14 cellular contexts compared by ENCODE assay signal in genomic region chr3:21826416-21826815, GRCh38.
"Had no signal": no experiment of that assay in that cellular context is flagged by ENCODE, and none has a peak within 500 bp of the region (broad histone marks: within the 10 kb centered on the region; RNA-seq: fewer than 3 reads in every experiment).

No MANE protein-coding gene starts in this region.

- H3K4me3 ChIP-seq: breast epithelium, tibial artery, vagina had no signal

- H3K4me1 ChIP-seq: breast epithelium, parathyroid adenoma, vagina had no signal

- H3K27me3 Mint-ChIP-seq: naive B cell had no signal

- H3K4me1 Mint-ChIP-seq: naive B cell had no signal

- ATAC-seq: activated naive CD4-positive, alpha-beta T cell treated with anti-CD3 and anti-CD28 coated beads, Interleukin-2, amount 50 U/mL, for 72 hours; activated T-cell treated with anti-CD3 and anti-CD28 coated beads, Interleukin-2, amount 50 U/mL, for 4 hours had no signal

- H3K27me3 ChIP-seq: breast epithelium, tibial artery, vagina had no signal

- H3K36me3 Mint-ChIP-seq: naive B cell had no signal

- H3K27ac Mint-ChIP-seq: activated naive CD4-positive, alpha-beta T cell treated with anti-CD3 and anti-CD28 coated beads, Interleukin-2, amount 50 U/mL, for 72 hours; naive B cell; T-helper 1 cell treated with Interleukin-12 subunit alpha and Interleukin-12 subunit beta and Interleukin-4 antibody, amounts not matched to agents 30 μg/mL and 1 μg/mL, for 36 hours had no signal

- DNase-seq: activated CD4-positive, alpha-beta T cell treated with anti-CD3 and anti-CD28 coated beads, Interleukin-2, amount 50 U/mL, for 4 hours; activated effector memory CD4-positive, alpha-beta T cell treated with anti-CD3 and anti-CD28 coated beads, Interleukin-2, amount 50 U/mL, for 16 hours; activated T-cell treated with anti-CD3 and anti-CD28 coated beads, Interleukin-2, amount 50 U/mL, for 4 hours; amniotic stem cell; kidney; naive B cell; tibial artery had no signal

- H3K79me2 ChIP-seq: parathyroid adenoma had no signal

- FAIRE-seq: endothelial cell of umbilical vein, frontal cortex, kidney had no signal

- H3K4me3 Mint-ChIP-seq: activated T-cell treated with anti-CD3 and anti-CD28 coated beads, Interleukin-2, amount 50 U/mL, for 4 hours; naive B cell; T-helper 1 cell treated with Interleukin-12 subunit alpha and Interleukin-12 subunit beta and Interleukin-4 antibody, amounts not matched to agents 30 μg/mL and 1 μg/mL, for 36 hours had no signal

- H3K9me3 ChIP-seq: breast epithelium, tibial artery, vagina had no signal

- H3K36me3 ChIP-seq: breast epithelium, tibial artery, vagina had no signal

- H2AFZ ChIP-seq: parathyroid adenoma had no signal

- H3K9ac ChIP-seq: parathyroid adenoma had no signal

- H3K27ac ChIP-seq: breast epithelium, parathyroid adenoma, tibial artery, vagina had no signal
